1 cellular context compared by ENCODE assay signal in genomic region chr1:229410692-229411433, GRCh38.
TF ChIP-seq lines count a peak whose summit lies in the region.

No MANE protein-coding gene starts in this region.

TF ChIP-seq in HEK293, 187 proteins besides CTCF, POLR2A, EP300 and RAD21 (continued from another document):
- peak; percentile 95 for TF ChIP-seq ZNF398 (tag by site-specific recombination; IDR thresholded peaks at IDR 0.05)
- TF ChIP-seq ZSCAN16 (tag by site-specific recombination; IDR thresholded peaks at IDR 0.05): peak; percentile 90
- peak; percentile 63 for TF ChIP-seq PATZ1 (tag by site-specific recombination; IDR thresholded peaks at IDR 0.05)
- peak; percentile 61 for TF ChIP-seq ZFHX2 (tag by site-specific recombination; conservative IDR thresholded peaks at IDR 0.05)
- TF ChIP-seq AEBP2 (tag by site-specific recombination; IDR thresholded peaks at IDR 0.05; ENCODE audit: borderline replicate concordance): no peak
- TF ChIP-seq ZNF2 (tag by site-specific recombination; IDR thresholded peaks at IDR 0.05): no peak
- TF ChIP-seq ZNF169 (tag by site-specific recombination; IDR thresholded peaks at IDR 0.05): no peak
- TF ChIP-seq, protein P1, sequence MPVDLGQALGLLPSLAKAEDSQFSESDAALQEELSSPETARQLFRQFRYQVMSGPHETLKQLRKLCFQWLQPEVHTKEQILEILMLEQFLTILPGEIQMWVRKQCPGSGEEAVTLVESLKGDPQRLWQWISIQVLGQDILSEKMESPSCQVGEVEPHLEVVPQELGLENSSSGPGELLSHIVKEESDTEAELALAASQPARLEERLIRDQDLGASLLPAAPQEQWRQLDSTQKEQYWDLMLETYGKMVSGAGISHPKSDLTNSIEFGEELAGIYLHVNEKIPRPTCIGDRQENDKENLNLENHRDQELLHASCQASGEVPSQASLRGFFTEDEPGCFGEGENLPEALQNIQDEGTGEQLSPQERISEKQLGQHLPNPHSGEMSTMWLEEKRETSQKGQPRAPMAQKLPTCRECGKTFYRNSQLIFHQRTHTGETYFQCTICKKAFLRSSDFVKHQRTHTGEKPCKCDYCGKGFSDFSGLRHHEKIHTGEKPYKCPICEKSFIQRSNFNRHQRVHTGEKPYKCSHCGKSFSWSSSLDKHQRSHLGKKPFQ (tag by site-specific recombination; IDR thresholded peaks at IDR 0.05): 0 out of 2 replicates have a peak, but pooled peaks have one; percentile 13
- TF ChIP-seq SALL2 (tag by site-specific recombination; IDR thresholded peaks at IDR 0.05; ENCODE audit: borderline replicate concordance): no peak
- TF ChIP-seq ZBTB7A (tag by site-specific recombination; IDR thresholded peaks at IDR 0.05; ENCODE audit: low read depth): no peak
- TF ChIP-seq ZNF585B (tag by site-specific recombination; IDR thresholded peaks at IDR 0.05): no peak
- no peak for TF ChIP-seq ZNF660 (tag by site-specific recombination; IDR thresholded peaks at IDR 0.05)
- 0 out of 2 replicates have a peak, but pooled peaks have one; percentile 70 for TF ChIP-seq ZNF561 (tag by site-specific recombination; IDR thresholded peaks at IDR 0.05; ENCODE audit: borderline replicate concordance)
- peak; percentile 42; the same call in 1 of the 2 replicates for TF ChIP-seq KLF16 (tag by site-specific recombination; IDR thresholded peaks at IDR 0.05)
- TF ChIP-seq, protein P2, sequence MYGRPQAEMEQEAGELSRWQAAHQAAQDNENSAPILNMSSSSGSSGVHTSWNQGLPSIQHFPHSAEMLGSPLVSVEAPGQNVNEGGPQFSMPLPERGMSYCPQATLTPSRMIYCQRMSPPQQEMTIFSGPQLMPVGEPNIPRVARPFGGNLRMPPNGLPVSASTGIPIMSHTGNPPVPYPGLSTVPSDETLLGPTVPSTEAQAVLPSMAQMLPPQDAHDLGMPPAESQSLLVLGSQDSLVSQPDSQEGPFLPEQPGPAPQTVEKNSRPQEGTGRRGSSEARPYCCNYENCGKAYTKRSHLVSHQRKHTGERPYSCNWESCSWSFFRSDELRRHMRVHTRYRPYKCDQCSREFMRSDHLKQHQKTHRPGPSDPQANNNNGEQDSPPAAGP (tag by site-specific recombination; IDR thresholded peaks at IDR 0.05): peak; percentile 88
- TF ChIP-seq ZNF600 (tag by site-specific recombination; IDR thresholded peaks at IDR 0.05): peak; percentile 39; the same call in 1 of the 2 replicates
- peak; percentile 48 for TF ChIP-seq SP3 (tag by site-specific recombination; IDR thresholded peaks at IDR 0.05)
- TF ChIP-seq ZNF624 (tag by site-specific recombination; IDR thresholded peaks at IDR 0.05): no peak
- TF ChIP-seq ZNF768 (tag by site-specific recombination; IDR thresholded peaks at IDR 0.05): no peak
- 0 out of 2 replicates have a peak, but pooled peaks have one; percentile 40 for TF ChIP-seq ZNF324 (tag by site-specific recombination; IDR thresholded peaks at IDR 0.05)
- no peak for TF ChIP-seq ZFP41 (tag by site-specific recombination; IDR thresholded peaks at IDR 0.05; ENCODE audit: borderline replicate concordance)
- TF ChIP-seq ZNF10 (tag by site-specific recombination; IDR thresholded peaks at IDR 0.05): peak; percentile 81
- peak; percentile 80 for TF ChIP-seq ZNF335 (tag by site-specific recombination; conservative IDR thresholded peaks at IDR 0.05)
- no peak for TF ChIP-seq ZNF426 (tag by site-specific recombination; IDR thresholded peaks at IDR 0.05)
- peak; percentile 55; the same call in 1 of the 2 replicates for TF ChIP-seq ZNF423 (tag by site-specific recombination; IDR thresholded peaks at IDR 0.05)
- TF ChIP-seq SP2 (tag by site-specific recombination; IDR thresholded peaks at IDR 0.05): peak; percentile 47
- peak; percentile 45; the same call in 1 of the 2 replicates for TF ChIP-seq PRDM10 (tag by site-specific recombination; IDR thresholded peaks at IDR 0.05)
- TF ChIP-seq GLIS2 (tag by site-specific recombination; IDR thresholded peaks at IDR 0.05): peak; percentile 89
